Comparison of ENCODE assay signal across 16 cellular contexts in genomic region chr1:94917251-94917650, GRCh38. TPM values are rescaled to one million over a fixed set of nuclear protein-coding genes. Genes with fewer than 3 reads are reported as not detected.
DNase-seq lines count a peak whose midpoint lies in the region; ATAC-seq and TF ChIP-seq lines count a peak whose summit lies in the region.
"Had no signal": no experiment of that assay in that cellular context is flagged by ENCODE, and none has a peak within 500 bp of the region (broad histone marks: within the 10 kb centered on the region; RNA-seq: fewer than 3 reads in every experiment).

No MANE protein-coding gene starts in this region.

- in situ Hi-C loops in IMR-90 (cut with MboI; ENCODE audit: low sequenced_read_pairs): no loop called here

- BruUV-seq in IMR-90 (replicated peaks; lab: Mats Ljungman, UMichigan): no TSS peak

- H3K9ac ChIP-seq in IMR-90 (ENCODE audit: low read depth, low read length): no peak overlapping the region

- H3K36me3 Mint-ChIP-seq in brain: peaks cover 91% of the 10 kb centered on the region
- peaks cover 6% of the 10 kb centered on the region for H3K36me3 Mint-ChIP-seq in osteocyte (ENCODE audit: unreplicated experiment)
- H3K36me3 Mint-ChIP-seq: CD14-positive monocyte; CD8-positive, alpha-beta T cell had no signal

- no peak overlapping the region for H4K91ac ChIP-seq in IMR-90 (ENCODE audit: insufficient read depth, low read depth, low read length)

- H3K18ac ChIP-seq in IMR-90 (ENCODE audit: low read depth, low read length): no peak overlapping the region

- H3K27ac Mint-ChIP-seq in brain (peak overlapping the region in 3 of 5 experiments; percentile 28 to 44 (median 30)), osteocyte (ENCODE audit: unreplicated experiment) (peak overlapping the region; percentile 25)
- H3K27ac Mint-ChIP-seq: CD14-positive monocyte; CD8-positive, alpha-beta T cell had no signal

- H3K23ac ChIP-seq in IMR-90 (ENCODE audit: low read depth, low read length): no peak overlapping the region

- peaks cover 23% of the 10 kb centered on the region for H3K4me1 ChIP-seq in IMR-90 (ENCODE audit: control insufficient read depth, insufficient read depth, low read length)

- ATAC-seq in IMR-90 (ENCODE audit: low read depth): 0 out of 2 replicates have a peak, but pooled peaks have one; percentile 5
- ATAC-seq: A549; CD8-positive, alpha-beta T cell had no signal

- H2BK15ac ChIP-seq in IMR-90 (ENCODE audit: low read depth, low read length): no peak overlapping the region

- no peak overlapping the region for H2AK5ac ChIP-seq in IMR-90 (ENCODE audit: low read depth, low read length)

- no peak for TF ChIP-seq RAD21 in IMR-90 (IDR thresholded peaks at IDR 0.05; ENCODE audit: low read length)

- H3K4me3 Mint-ChIP-seq in brain: no peak overlapping the region
- H3K4me3 Mint-ChIP-seq in osteocyte (ENCODE audit: unreplicated experiment): no peak overlapping the region
- H3K4me3 Mint-ChIP-seq: CD14-positive monocyte; CD8-positive, alpha-beta T cell had no signal

- peaks cover 10 to 74% of the 10 kb centered on the region in 2 experiments; a peak in 3 of 4 replicates for H3K79me1 ChIP-seq in IMR-90 (ENCODE audit: low read depth in 1 of 2, low read length in 2 of 2)

- no peak overlapping the region for H2AK9ac ChIP-seq in IMR-90 (replicated peaks; ENCODE audit: low read depth, low read length, poor library complexity)

- H3K4me3 ChIP-seq in IMR-90 (ENCODE audit: insufficient read depth, low read depth, low read length): no peak overlapping the region
- H3K4me3 ChIP-seq: A549 had no signal

- POLR2A ChIA-PET in IMR-90 (lab: Charles Lee; ENCODE audit: unreplicated experiment): no interaction called here

- H4K8ac ChIP-seq in IMR-90 (ENCODE audit: low read depth in 2 of 2, low read length in 2 of 2): no peak overlapping the region

- H3K27me3 Mint-ChIP-seq in brain (no peaks in the 10 kb centered on the region), osteocyte (ENCODE audit: unreplicated experiment) (no peaks in the 10 kb centered on the region)

- TF ChIP-seq CTCF in IMR-90 (conservative IDR thresholded peaks at IDR 0.05; ENCODE audit: low read depth, low read length) (no peak), brain (conservative IDR thresholded peaks at IDR 0.05) (no peak), osteocyte (IDR thresholded peaks at IDR 0.05) (no peak)

- peaks cover 6% of the 10 kb centered on the region; the same call in 1 of the 2 replicates for H3K36me3 ChIP-seq in IMR-90 (ENCODE audit: control insufficient read depth, insufficient read depth, low read length)

- peaks cover 44% of the 10 kb centered on the region for H3K9me1 ChIP-seq in IMR-90 (ENCODE audit: insufficient read depth, low read length)

- no peak overlapping the region for H3K56ac ChIP-seq in IMR-90 (ENCODE audit: extremely low read depth, insufficient read depth, low read length)

- peak; percentile 53 for DNase-seq in IMR-90
- no peak for DNase-seq in osteocyte (ENCODE audit: extremely low spot score, unreplicated experiment)
- DNase-seq in putamen (ENCODE audit: low spot score): no peak
- no peak for DNase-seq in stimulated activated CD4-positive, alpha-beta T cell treated with anti-CD3 and anti-CD28 coated beads, Interleukin-1b, Interleukin-23, amount 100 ng/mL, for 48 hours
- no peak for DNase-seq in erythroblast (lab: John Stamatoyannopoulos, UW)
- DNase-seq: CD8-positive, alpha-beta T cell; COR-L47; DMS153; DMS79 treated with DMSO at 0.1 percent for 48 hours; EL; GF-D8; HCEC 1CT had no signal

- H4K5ac ChIP-seq in IMR-90 (ENCODE audit: low read depth, low read length): no peak overlapping the region

- no peak overlapping the region for H2AFZ ChIP-seq in IMR-90 (replicated peaks; ENCODE audit: low read length, poor library complexity)

- no peak overlapping the region for H3K27ac ChIP-seq in IMR-90 (ENCODE audit: insufficient read depth, low read length)
- H3K27ac ChIP-seq: A549, HL-60 had no signal

- H3K9me3 Mint-ChIP-seq in brain (peaks cover 0 to 8% (median 0%) of the 10 kb centered on the region in 5 experiments), osteocyte (ENCODE audit: unreplicated experiment) (no peaks in the 10 kb centered on the region)
- H3K9me3 Mint-ChIP-seq: CD8-positive, alpha-beta T cell had no signal

- CTCF ChIA-PET in IMR-90 (lab: Yijun Ruan, JAX): no interaction called here

- no peaks in the 10 kb centered on the region for H3K9me3 ChIP-seq in IMR-90 (ENCODE audit: control insufficient read depth, insufficient read depth, low read length)
- H3K9me3 ChIP-seq: A549 had no signal

- WGBS in IMR-90 (ENCODE audit: extremely low coverage in 2 of 2, insufficient read length in 1 of 2), 2 experiments: no CpG with 5 or more reads among the region's 6 CpGs

- no peak overlapping the region for H3K14ac ChIP-seq in IMR-90 (replicated peaks; ENCODE audit: low read depth, low read length)

- H3K27me3 ChIP-seq in IMR-90 (ENCODE audit: control insufficient read depth, insufficient read depth, low read length): no peaks in the 10 kb centered on the region

- H2BK120ac ChIP-seq in IMR-90 (ENCODE audit: low read depth, low read length): no peak overlapping the region

- intact Hi-C loops in IMR-90 (cut with micrococcal nuclease): no loop called here

- no peak for TF ChIP-seq POLR2A in IMR-90 (IDR thresholded peaks at IDR 0.05; ENCODE audit: low read depth, low read length)
- no peak for TF ChIP-seq POLR2A in erythroblast (IDR thresholded peaks at IDR 0.05; ENCODE audit: low read length)

- dilution Hi-C loops in IMR-90 (cut with HindIII; ENCODE audit: low sequenced_read_pairs, unreplicated experiment): no loop called here

- H3K4ac ChIP-seq in IMR-90 (ENCODE audit: low read depth, low read length): no peak overlapping the region

- no peak overlapping the region for H3K4me2 ChIP-seq in IMR-90 (ENCODE audit: low read depth, low read length)
- H3K4me2 ChIP-seq: A549 had no signal

- H4K20me1 ChIP-seq in IMR-90 (ENCODE audit: insufficient read depth, low read length): peaks cover 99% of the 10 kb centered on the region

- H2BK20ac ChIP-seq in IMR-90 (ENCODE audit: low read depth, low read length): no peak overlapping the region

- H3K4me1 Mint-ChIP-seq in brain (peaks cover 91% of the 10 kb centered on the region), osteocyte (ENCODE audit: unreplicated experiment) (peaks cover 67% of the 10 kb centered on the region)
- H3K4me1 Mint-ChIP-seq: CD14-positive monocyte had no signal

- H2BK5ac ChIP-seq in IMR-90 (ENCODE audit: low read depth, low read length, poor library complexity, severe bottlenecking): no peak overlapping the region

TF ChIP-seq in IMR-90, 13 proteins besides CTCF, POLR2A, EP300 and RAD21:
- no peak for TF ChIP-seq BHLHE40 (IDR thresholded peaks at IDR 0.05; ENCODE audit: low read depth, low read length)
- 0 out of 2 replicates have a peak, but pooled peaks have one; percentile 12 for TF ChIP-seq FOS (IDR thresholded peaks at IDR 0.05; ENCODE audit: low read depth, low read length)

RNA-seq across cellular contexts. Expression of gene CNN3, which starts 9.7 kb away (rescaled TPM):
- total RNA-seq in IMR-90 (2012; rRNA removed) (552 and 592 TPM in 2 replicates), osteocyte (223 and 238 TPM in 2 replicates)
- polyA plus RNA-seq in IMR-90 (2012; rRNA removed) (214 and 249 TPM in 2 replicates), brain (ENCODE audit: insufficient read depth, low read depth, low replicate concordance) (184 TPM)
- 118 and 124 TPM in 2 replicates for polyA plus RNA-seq in IMR-90 (2012; cell fraction: cytosol; rRNA removed)
- polyA plus RNA-seq in IMR-90 (2012; cell fraction: nucleus; rRNA removed; ENCODE audit: low replicate concordance): 47.8 and 219 TPM in 2 replicates
